ENCODE assay signal across 8 cellular contexts in genomic region chr19:1240925-1241324, GRCh38. TPM values are rescaled to one million over a fixed set of nuclear protein-coding genes. Genes with fewer than 3 reads are reported as not detected.
DNase-seq lines count a peak whose midpoint lies in the region; ATAC-seq, FAIRE-seq and TF ChIP-seq lines count a peak whose summit lies in the region.

No MANE protein-coding gene starts in this region.

- peaks cover 28% of the 10 kb centered on the region for H3K4me1 Mint-ChIP-seq in activated naive CD8-positive, alpha-beta T cell treated with anti-CD3 and anti-CD28 coated beads for 36 hours

- DNase-seq in heart right ventricle (no peak), left ventricle myocardium superior (no peak), uterus (peak in 1 of 2 donors; percentile 55), D721Med (ENCODE audit: insufficient read length, low spot score) (no peak), EL (no peak), HK-2 (ENCODE audit: unreplicated experiment) (no peak)
- DNase-seq in activated naive CD8-positive, alpha-beta T cell treated with anti-CD3 and anti-CD28 coated beads for 36 hours = no peak

- H3K9me3 ChIP-seq in heart right ventricle (no peaks in the 10 kb centered on the region), mesodermal cell (ENCODE audit: control insufficient read depth, low read length) (no peaks in the 10 kb centered on the region), uterus (no peaks in the 10 kb centered on the region)

- intact Hi-C loops in heart right ventricle (cut with DNase I) = loop anchor here in 5 of 10 donors (1.0 to 10.0 kb wide), 5 partner anchors 20 to 316 kb away; partner anchors contain the start of genes ARID3A (in 2 of the 5) and GPX4 (in 1 of the 5)
- intact Hi-C loops in left ventricle myocardium superior (cut with micrococcal nuclease) = no loop called here
- intact Hi-C loops in uterus (cut with DNase I; ENCODE audit: low total_unique reads) = no loop called here

- H3K27me3 ChIP-seq in heart right ventricle (peaks cover 0 to 22% (median 0%) of the 10 kb centered on the region in 7 donors), uterus (peaks cover 0 to 8% of the 10 kb centered on the region in 2 donors)

- peaks cover 0 to 8% (median 0%) of the 10 kb centered on the region in 9 donors for H3K36me3 ChIP-seq in heart right ventricle
- peaks cover 6% of the 10 kb centered on the region for H3K36me3 ChIP-seq in mesodermal cell (ENCODE audit: control insufficient read depth, insufficient read depth, low read length)
- no peaks in the 10 kb centered on the region for H3K36me3 ChIP-seq in uterus

- H3K4me1 ChIP-seq in heart right ventricle = peaks cover 38 to 78% (median 70%) of the 10 kb centered on the region in 9 donors
- peaks cover 17% of the 10 kb centered on the region for H3K4me1 ChIP-seq in mesodermal cell (ENCODE audit: control insufficient read depth, insufficient read depth, low read length, poor library complexity, severe bottlenecking)
- peaks cover 0 to 33% of the 10 kb centered on the region in 2 donors for H3K4me1 ChIP-seq in uterus

- no peaks in the 10 kb centered on the region for H3K9me3 Mint-ChIP-seq in activated naive CD8-positive, alpha-beta T cell treated with anti-CD3 and anti-CD28 coated beads for 36 hours

- peak overlapping the region; percentile 84 for H3K27ac Mint-ChIP-seq in activated naive CD8-positive, alpha-beta T cell treated with anti-CD3 and anti-CD28 coated beads for 36 hours

- H3K4me3 Mint-ChIP-seq in activated naive CD8-positive, alpha-beta T cell treated with anti-CD3 and anti-CD28 coated beads for 36 hours = peak overlapping the region; percentile 81

- peaks cover 2% of the 10 kb centered on the region for H3K36me3 Mint-ChIP-seq in activated naive CD8-positive, alpha-beta T cell treated with anti-CD3 and anti-CD28 coated beads for 36 hours

- FAIRE-seq in D721Med (lab: Jason Lieb, UNC) = no peak

- peak overlapping the region in 9 of 10 donors; percentile 95 to 100 (median 100) for H3K27ac ChIP-seq in heart right ventricle
- H3K27ac ChIP-seq in mesodermal cell (ENCODE audit: low read depth, low read length, severe bottlenecking) = no peak overlapping the region
- peak overlapping the region; percentile 93 to 97 for H3K27ac ChIP-seq in uterus

- no peak for TF ChIP-seq CTCF in heart right ventricle (IDR thresholded peaks at IDR 0.05)
- no peak for TF ChIP-seq CTCF in uterus (IDR thresholded peaks at IDR 0.05)
- TF ChIP-seq CTCF in D721Med (IDR thresholded peaks at IDR 0.05; ENCODE audit: insufficient read depth, missing control alignments) = no peak

- peaks cover 6% of the 10 kb centered on the region for H3K27me3 Mint-ChIP-seq in activated naive CD8-positive, alpha-beta T cell treated with anti-CD3 and anti-CD28 coated beads for 36 hours

- no peak for ATAC-seq in heart right ventricle
- ATAC-seq in left ventricle myocardium superior = no peak

- TF ChIP-seq POLR2A in uterus (IDR thresholded peaks at IDR 0.05) = no peak

- peak overlapping the region in 9 of 10 donors; percentile 75 to 93 (median 88) for H3K4me3 ChIP-seq in heart right ventricle
- peak overlapping the region; percentile 85 for H3K4me3 ChIP-seq in mesodermal cell (ENCODE audit: extremely low read depth, insufficient read depth, low read length, poor library complexity, severe bottlenecking)
- no peak overlapping the region for H3K4me3 ChIP-seq in uterus

- 61 to 64% methylated on average over 15 of the region's 15 CpGs for WGBS in heart right ventricle, 2 donors
- 81 to 90% methylated on average over 15 of the region's 15 CpGs for WGBS in mesodermal cell (ENCODE audit: insufficient coverage in 2 of 2), 2 experiments

RNA-seq across cellular contexts. Expression of gene ATP5F1D, which starts 0.6 kb away (rescaled TPM):
- total RNA-seq in heart right ventricle = 100 to 1,000 TPM; 491 to 770 (median 553) TPM
- 1,000 to 10,000 TPM in 1 of 2 donors, 100 to 1,000 TPM in 1; 821 to 2,879 TPM for polyA plus RNA-seq in heart right ventricle
- 686 TPM for total RNA-seq in left ventricle myocardium superior
- 100 to 1,000 TPM; 175 to 177 TPM for total RNA-seq in activated naive CD8-positive, alpha-beta T cell treated with anti-CD3 and anti-CD28 coated beads for 36 hours
- polyA plus RNA-seq in mesodermal cell (2013, experiment 1 of 2) = 132 TPM
- polyA plus RNA-seq in mesodermal cell (2013, experiment 2 of 2) = 98.5 TPM
- 100 to 1,000 TPM in 2 of 4 donors, 10 to 100 TPM in 1, 1 to 10 TPM in 1; 4.7 to 164 (median 68.9) TPM for total RNA-seq in uterus

RNA-seq across cellular contexts. Expression of gene CBARP, which starts 3.1 kb away (rescaled TPM):
- 1 to 10 TPM in 9 of 10 donors, under 1 TPM in 1; 0.96 to 2.2 (median 1.4) TPM for total RNA-seq in heart right ventricle
- 1 to 10 TPM in 1 of 2 donors, under 1 TPM in 1; 0.73 to 1.3 TPM for polyA plus RNA-seq in heart right ventricle
- total RNA-seq in left ventricle myocardium superior = 1.2 TPM
- under 1 TPM; 0.33 to 0.46 TPM for total RNA-seq in activated naive CD8-positive, alpha-beta T cell treated with anti-CD3 and anti-CD28 coated beads for 36 hours
- polyA plus RNA-seq in mesodermal cell (2013, experiment 1 of 2) = 11.5 TPM
- polyA plus RNA-seq in mesodermal cell (2013, experiment 2 of 2) = 12.2 TPM
- 1 to 10 TPM in 2 of 4 donors, under 1 TPM in 1, not detected in 1; 0.26 to 1.5 (median 1.0) TPM for total RNA-seq in uterus

RNA-seq across cellular contexts. Expression of gene MIDN, which starts 7.5 kb away (rescaled TPM):
- total RNA-seq in heart right ventricle (100 to 1,000 TPM in 2 of 10 donors, 10 to 100 TPM in 8; 45.9 to 236 (median 68.5) TPM), left ventricle myocardium superior (59.7 TPM), uterus (100 to 1,000 TPM in 1 of 4 donors, 10 to 100 TPM in 2, under 1 TPM in 1; 0.77 to 108 (median 15.0) TPM)
- polyA plus RNA-seq in heart right ventricle = 10 to 100 TPM; 22.7 to 48.6 TPM
- total RNA-seq in activated naive CD8-positive, alpha-beta T cell treated with anti-CD3 and anti-CD28 coated beads for 36 hours = 10 to 100 TPM; 29.3 to 29.6 TPM
- 101 TPM for polyA plus RNA-seq in mesodermal cell (2013, experiment 1 of 2)
- polyA plus RNA-seq in mesodermal cell (2013, experiment 2 of 2) = 84.0 TPM

RNA-seq across cellular contexts. Expression of gene CIRBP, which starts 28.2 kb away (rescaled TPM):
- 100 to 1,000 TPM; 227 to 356 (median 280) TPM for total RNA-seq in heart right ventricle
- 100 to 1,000 TPM; 180 to 344 TPM for polyA plus RNA-seq in heart right ventricle
- total RNA-seq in left ventricle myocardium superior = 248 TPM
- 100 to 1,000 TPM; 208 to 216 TPM for total RNA-seq in activated naive CD8-positive, alpha-beta T cell treated with anti-CD3 and anti-CD28 coated beads for 36 hours
- polyA plus RNA-seq in mesodermal cell (2013, experiment 1 of 2) = 231 TPM
- polyA plus RNA-seq in mesodermal cell (2013, experiment 2 of 2) = 221 TPM
- total RNA-seq in uterus = 100 to 1,000 TPM; 235 to 950 (median 535) TPM

RNA-seq across cellular contexts. Expression of gene FAM174C, which starts 34.4 kb away (rescaled TPM):
- total RNA-seq in heart right ventricle (10 to 100 TPM in 7 of 10 donors, 1 to 10 TPM in 3; 8.2 to 19.0 (median 12.7) TPM), left ventricle myocardium superior (13.1 TPM), uterus (10 to 100 TPM in 2 of 4 donors, 1 to 10 TPM in 2; 2.1 to 24.3 (median 7.1) TPM)
- 10 to 100 TPM; 40.2 to 70.2 TPM for polyA plus RNA-seq in heart right ventricle
- 100 to 1,000 TPM in 1 of 2 experiments, 10 to 100 TPM in 1; 99.8 to 101 TPM for total RNA-seq in activated naive CD8-positive, alpha-beta T cell treated with anti-CD3 and anti-CD28 coated beads for 36 hours
- 22.1 TPM for polyA plus RNA-seq in mesodermal cell (2013, experiment 1 of 2)
- polyA plus RNA-seq in mesodermal cell (2013, experiment 2 of 2) = 19.2 TPM

Comparison
In these comparisons a context has a peak if more than half of its experiments do, and no peak if none do; other contexts are left out.
1. H3K4me3 ChIP-seq: peak in heart right ventricle (9 of 10) and mesodermal cell (single experiment); none in uterus (0 of 2).